Comparison of ENCODE assay signal across 20 cellular contexts in the genomic region with DNA sequence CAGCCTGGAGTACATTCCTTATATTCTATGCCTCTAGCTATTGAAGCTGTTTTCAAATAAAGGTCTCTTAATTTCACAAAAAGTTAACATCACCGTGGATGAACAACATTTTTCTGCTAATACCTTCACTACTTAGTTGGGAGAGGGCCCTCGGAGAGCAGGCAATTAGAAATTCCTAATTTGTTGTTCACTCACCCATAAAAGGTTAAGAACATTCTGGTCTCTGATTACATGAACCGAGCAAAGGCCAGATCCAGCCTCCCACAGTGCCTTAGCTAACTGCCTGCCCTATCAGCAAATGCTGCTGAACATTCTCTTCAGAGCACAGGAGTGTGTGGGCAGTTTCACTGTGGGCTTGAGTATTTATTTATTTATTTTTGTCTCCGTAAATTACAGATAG. TPM values are rescaled to one million over a fixed set of nuclear protein-coding genes. Genes with fewer than 3 reads are reported as not detected.
A peak's percentile ranks its signal among the peaks of the same experiment; 100 is the strongest.
DNase-seq lines count a peak whose midpoint lies in the region; ATAC-seq and TF ChIP-seq lines count a peak whose summit lies in the region.
"Had no signal": no experiment of that assay in that cellular context is flagged by ENCODE, and none has a peak within 500 bp of the region (broad histone marks: within the 10 kb centered on the region; RNA-seq: fewer than 3 reads in every experiment).

No MANE protein-coding gene starts in this region.

- H3K36me3 Mint-ChIP-seq in nephron progenitor cell (ENCODE audit: low read depth): no peaks in the 10 kb centered on the region
- no peaks in the 10 kb centered on the region for H3K36me3 Mint-ChIP-seq in stimulated activated effector memory CD8-positive, alpha-beta T cell treated with anti-CD3 and anti-CD28 coated beads, Interleukin-12 subunit alpha, Interleukin-12 subunit beta, amount 100 ng/mL, for 72 hours
- no peaks in the 10 kb centered on the region for H3K36me3 Mint-ChIP-seq in activated T-helper 17 cell treated with anti-CD3 and anti-CD28 coated beads, Interleukin-2, amount 50 U/mL, for 72 hours (ENCODE audit: low read depth)
- H3K36me3 Mint-ChIP-seq: activated naive CD4-positive, alpha-beta T cell treated with anti-CD3 and anti-CD28 coated beads, Interleukin-2, amount 10 ng/mL, durations not matched to agents 7 days and 5 days; naive B cell had no signal

- H3K4me1 ChIP-seq in fibroblast of lung (ENCODE audit: control insufficient read depth, extremely low read depth, insufficient read depth, low read length): no peaks in the 10 kb centered on the region
- H3K4me1 ChIP-seq: body of pancreas, gastroesophageal sphincter, lower lobe of right lung, tibial artery had no signal

- no peak overlapping the region for H3K27ac Mint-ChIP-seq in nephron progenitor cell
- H3K27ac Mint-ChIP-seq in stimulated activated effector memory CD8-positive, alpha-beta T cell treated with anti-CD3 and anti-CD28 coated beads, Interleukin-12 subunit alpha, Interleukin-12 subunit beta, amount 100 ng/mL, for 72 hours: no peak overlapping the region
- no peak overlapping the region for H3K27ac Mint-ChIP-seq in activated T-helper 17 cell treated with anti-CD3 and anti-CD28 coated beads, Interleukin-2, amount 50 U/mL, for 72 hours
- H3K27ac Mint-ChIP-seq: activated naive CD4-positive, alpha-beta T cell treated with anti-CD3 and anti-CD28 coated beads, Interleukin-2, amount 10 ng/mL, durations not matched to agents 7 days and 5 days had no signal

- H3K27me3 ChIP-seq in fibroblast of lung (ENCODE audit: control insufficient read depth, insufficient read depth, low read length) (no peaks in the 10 kb centered on the region), MG63 (no peaks in the 10 kb centered on the region)
- H3K27me3 ChIP-seq: body of pancreas, gastroesophageal sphincter, tibial artery had no signal

- peaks cover 11% of the 10 kb centered on the region for H3K9me3 Mint-ChIP-seq in nephron progenitor cell
- H3K9me3 Mint-ChIP-seq in stimulated activated effector memory CD8-positive, alpha-beta T cell treated with anti-CD3 and anti-CD28 coated beads, Interleukin-12 subunit alpha, Interleukin-12 subunit beta, amount 100 ng/mL, for 72 hours: no peaks in the 10 kb centered on the region
- no peaks in the 10 kb centered on the region for H3K9me3 Mint-ChIP-seq in activated T-helper 17 cell treated with anti-CD3 and anti-CD28 coated beads, Interleukin-2, amount 50 U/mL, for 72 hours
- H3K9me3 Mint-ChIP-seq: activated naive CD4-positive, alpha-beta T cell treated with anti-CD3 and anti-CD28 coated beads, Interleukin-2, amount 10 ng/mL, durations not matched to agents 7 days and 5 days had no signal

- no peak overlapping the region for H3K27ac ChIP-seq in fibroblast of lung (ENCODE audit: insufficient read depth, low read length)
- H3K27ac ChIP-seq: body of pancreas, gastroesophageal sphincter, lower lobe of right lung, tibial artery had no signal

- no peak overlapping the region for H3K4me2 ChIP-seq in fibroblast of lung (ENCODE audit: extremely low read depth, insufficient read depth, low read length)

- no peak for TF ChIP-seq CTCF in AG04449 (IDR thresholded peaks at IDR 0.05; ENCODE audit: insufficient read depth, low read length, missing control alignments)
- no peak for TF ChIP-seq CTCF in fibroblast of lung (conservative IDR thresholded peaks at IDR 0.05 in 1 of 2, IDR thresholded peaks at IDR 0.05 in 1 of 2; ENCODE audit: low read depth in 1 of 2, low read length in 2 of 2)
- TF ChIP-seq CTCF in nephron progenitor cell (IDR thresholded peaks at IDR 0.05): no peak

- H3K36me3 ChIP-seq in fibroblast of lung (ENCODE audit: control insufficient read depth, insufficient read depth, low read length) (no peaks in the 10 kb centered on the region), MG63 (no peaks in the 10 kb centered on the region)
- H3K36me3 ChIP-seq: gastroesophageal sphincter, lower lobe of right lung, tibial artery had no signal

- H3K4me3 Mint-ChIP-seq in nephron progenitor cell: no peak overlapping the region
- no peak overlapping the region for H3K4me3 Mint-ChIP-seq in stimulated activated effector memory CD8-positive, alpha-beta T cell treated with anti-CD3 and anti-CD28 coated beads, Interleukin-12 subunit alpha, Interleukin-12 subunit beta, amount 100 ng/mL, for 72 hours
- H3K4me3 Mint-ChIP-seq in activated T-helper 17 cell treated with anti-CD3 and anti-CD28 coated beads, Interleukin-2, amount 50 U/mL, for 72 hours: no peak overlapping the region
- H3K4me3 Mint-ChIP-seq: activated naive CD4-positive, alpha-beta T cell treated with anti-CD3 and anti-CD28 coated beads, Interleukin-2, amount 10 ng/mL, durations not matched to agents 7 days and 5 days; naive B cell had no signal

- peaks cover 12% of the 10 kb centered on the region for H3K4me1 Mint-ChIP-seq in nephron progenitor cell
- H3K4me1 Mint-ChIP-seq in stimulated activated effector memory CD8-positive, alpha-beta T cell treated with anti-CD3 and anti-CD28 coated beads, Interleukin-12 subunit alpha, Interleukin-12 subunit beta, amount 100 ng/mL, for 72 hours: no peaks in the 10 kb centered on the region
- no peaks in the 10 kb centered on the region for H3K4me1 Mint-ChIP-seq in activated T-helper 17 cell treated with anti-CD3 and anti-CD28 coated beads, Interleukin-2, amount 50 U/mL, for 72 hours
- H3K4me1 Mint-ChIP-seq: activated naive CD4-positive, alpha-beta T cell treated with anti-CD3 and anti-CD28 coated beads, Interleukin-2, amount 10 ng/mL, durations not matched to agents 7 days and 5 days; naive B cell had no signal

- no peaks in the 10 kb centered on the region for H3K79me2 ChIP-seq in fibroblast of lung (ENCODE audit: control insufficient read depth, insufficient read depth, low read length)

- no peak overlapping the region for H3K9ac ChIP-seq in fibroblast of lung (ENCODE audit: insufficient read depth, low read length)

- CTCF ChIA-PET in AG04449 (lab: Yijun Ruan, JAX): no interaction called here

- DNase-seq in AG04449 (ENCODE audit: low read depth, low spot score): peak; percentile 14
- DNase-seq in LHCN-M2 (ENCODE audit: low read depth): peak; percentile 64
- peak; percentile 11 to 37 for DNase-seq in fibroblast of lung (ENCODE audit: low read depth in 2 of 2)
- DNase-seq in nephron progenitor cell: peak; percentile 35
- no peak for DNase-seq in NCI-H2227 treated with DMSO at 0.1 percent for 48 hours (lab: John Stamatoyannopoulos, UW)
- DNase-seq in stimulated activated effector memory CD8-positive, alpha-beta T cell treated with anti-CD3 and anti-CD28 coated beads, Interleukin-12 subunit alpha, Interleukin-12 subunit beta, amount 100 ng/mL, for 72 hours (ENCODE audit: low spot score in 2 of 2): no peak
- no peak for DNase-seq in MG63
- DNase-seq: activated naive CD4-positive, alpha-beta T cell treated with anti-CD3 and anti-CD28 coated beads, Interleukin-2, amount 10 ng/mL, durations not matched to agents 7 days and 5 days; activated T-cell treated with anti-CD3 and anti-CD28 coated beads for 4 hours; C1 segment of cervical spinal cord; lower lobe of right lung; naive B cell; NCI-H1436; NCI-H226; T-helper 1 cell; tibial artery had no signal

- POLR2A ChIA-PET in AG04449 (lab: Yijun Ruan, JAX): no interaction called here

- ATAC-seq in stimulated activated effector memory CD8-positive, alpha-beta T cell treated with anti-CD3 and anti-CD28 coated beads, Interleukin-12 subunit alpha, Interleukin-12 subunit beta, amount 100 ng/mL, for 72 hours: no peak
- ATAC-seq in activated T-helper 17 cell treated with anti-CD3 and anti-CD28 coated beads, Interleukin-2, amount 50 U/mL, for 72 hours (replicated peaks): no peak
- ATAC-seq: body of pancreas, gastroesophageal sphincter, lower lobe of right lung had no signal

- no peaks in the 10 kb centered on the region for H3K9me3 ChIP-seq in fibroblast of lung (ENCODE audit: control insufficient read depth, insufficient read depth, low read depth, low read length)
- H3K9me3 ChIP-seq in MG63: no peaks in the 10 kb centered on the region
- H3K9me3 ChIP-seq: body of pancreas, gastroesophageal sphincter, lower lobe of right lung, tibial artery had no signal

- H3K27me3 Mint-ChIP-seq in nephron progenitor cell (ENCODE audit: low read depth, poor library complexity): peaks cover 38% of the 10 kb centered on the region
- H3K27me3 Mint-ChIP-seq in activated T-helper 17 cell treated with anti-CD3 and anti-CD28 coated beads, Interleukin-2, amount 50 U/mL, for 72 hours: peaks cover 10% of the 10 kb centered on the region
- H3K27me3 Mint-ChIP-seq: activated naive CD4-positive, alpha-beta T cell treated with anti-CD3 and anti-CD28 coated beads, Interleukin-2, amount 10 ng/mL, durations not matched to agents 7 days and 5 days had no signal

- H2AFZ ChIP-seq in fibroblast of lung (ENCODE audit: low read length): no peak overlapping the region

- H4K20me1 ChIP-seq in fibroblast of lung (ENCODE audit: control insufficient read depth, extremely low read depth, insufficient read depth, low read length): no peaks in the 10 kb centered on the region

- H3K4me3 ChIP-seq in AG04449 (ENCODE audit: low read depth, low read length) (no peak overlapping the region), fibroblast of lung (replicated peaks in 1 of 4; ENCODE audit: control extremely low read depth in 1 of 4, insufficient read depth in 1 of 4, low read depth in 3 of 4, low read length in 4 of 4) (no peak overlapping the region), MG63 (no peak overlapping the region)
- H3K4me3 ChIP-seq: body of pancreas, gastroesophageal sphincter, lower lobe of right lung, tibial artery had no signal

RNA-seq across cellular contexts. Expression of a gene that starts 36.0 kb away (rescaled TPM):
- total RNA-seq in LHCN-M2 (2014; rRNA removed) (0.11 and 0.19 TPM in 2 replicates), fibroblast of lung (not detected in 2 replicates)
- polyA plus RNA-seq in LHCN-M2 (2012): 0.05 TPM
- polyA plus RNA-seq in fibroblast of lung: 0.03 TPM in 2 replicates
- polyA plus RNA-seq in fibroblast of lung (2012): not detected in 2 replicates
- not detected in 2 replicates for polyA minus RNA-seq in fibroblast of lung (ENCODE audit: low replicate concordance)
- total RNA-seq in MG63 (2014; rRNA removed; shearing (Covaris generic); ENCODE audit: low replicate concordance): not detected in 2 replicates
- total RNA-seq in activated T-helper 17 cell treated with anti-CD3 and anti-CD28 coated beads, Interleukin-2, amount 50 U/mL, for 72 hours: not detected
- total RNA-seq: A172, body of pancreas, gastroesophageal sphincter had no signal

Comparison
In these comparisons a context has a peak if more than half of its experiments do, and no peak if none do; other contexts are left out.
1. DNase-seq: peak in AG04449 (single experiment), LHCN-M2 (single experiment), fibroblast of lung (2 of 2) and nephron progenitor cell (single experiment); none in NCI-H2227 treated with DMSO at 0.1 percent for 48 hours (single experiment), stimulated activated effector memory CD8-positive, alpha-beta T cell treated with anti-CD3 and anti-CD28 coated beads, Interleukin-12 subunit alpha, Interleukin-12 subunit beta, amount 100 ng/mL, for 72 hours (0 of 2) and MG63 (single experiment).